Comparison of ENCODE assay signal across 1 cellular context in the genomic region with DNA sequence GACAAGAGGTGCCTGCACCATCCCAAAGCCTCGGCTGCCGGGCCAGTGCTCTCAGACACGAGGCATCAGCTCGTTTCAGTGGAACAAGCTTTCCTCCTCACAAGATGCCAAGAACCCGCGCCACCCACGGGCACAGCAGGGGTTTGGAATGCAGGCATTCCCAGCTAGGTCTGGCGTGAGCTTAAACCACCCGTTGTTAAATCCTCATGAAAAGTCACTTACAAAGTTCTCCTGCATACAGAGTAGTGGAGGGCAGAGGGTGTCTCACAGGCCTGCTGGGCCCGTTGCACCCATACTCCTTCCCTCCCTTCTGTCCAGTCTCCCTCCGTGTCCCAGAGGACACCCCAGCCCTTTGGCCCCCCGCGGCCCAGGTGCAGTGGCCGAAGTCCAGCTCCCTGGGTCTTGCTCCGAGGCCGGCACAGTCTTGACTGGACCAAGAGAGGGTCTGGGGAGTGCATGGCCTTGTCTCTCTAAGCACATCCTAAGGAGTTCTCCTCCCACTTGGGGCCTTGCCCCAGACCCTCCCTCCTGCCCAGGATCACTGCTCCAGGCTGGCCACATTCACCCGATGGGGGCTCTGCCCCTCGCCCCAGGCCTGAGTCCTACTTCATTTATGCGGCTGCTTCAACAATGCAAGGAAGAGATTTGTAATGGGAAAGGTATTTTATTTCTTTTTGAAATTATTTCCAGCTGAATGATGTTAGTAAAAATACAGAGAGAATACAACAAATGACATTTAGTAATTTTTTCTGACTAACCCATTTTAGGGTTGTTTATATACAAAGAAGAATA.
TF ChIP-seq lines count a peak whose summit lies in the region.

No MANE protein-coding gene starts in this region.

TF ChIP-seq in HepG2, 621 proteins besides CTCF, POLR2A, EP300 and RAD21:
- TF ChIP-seq, protein P1, sequence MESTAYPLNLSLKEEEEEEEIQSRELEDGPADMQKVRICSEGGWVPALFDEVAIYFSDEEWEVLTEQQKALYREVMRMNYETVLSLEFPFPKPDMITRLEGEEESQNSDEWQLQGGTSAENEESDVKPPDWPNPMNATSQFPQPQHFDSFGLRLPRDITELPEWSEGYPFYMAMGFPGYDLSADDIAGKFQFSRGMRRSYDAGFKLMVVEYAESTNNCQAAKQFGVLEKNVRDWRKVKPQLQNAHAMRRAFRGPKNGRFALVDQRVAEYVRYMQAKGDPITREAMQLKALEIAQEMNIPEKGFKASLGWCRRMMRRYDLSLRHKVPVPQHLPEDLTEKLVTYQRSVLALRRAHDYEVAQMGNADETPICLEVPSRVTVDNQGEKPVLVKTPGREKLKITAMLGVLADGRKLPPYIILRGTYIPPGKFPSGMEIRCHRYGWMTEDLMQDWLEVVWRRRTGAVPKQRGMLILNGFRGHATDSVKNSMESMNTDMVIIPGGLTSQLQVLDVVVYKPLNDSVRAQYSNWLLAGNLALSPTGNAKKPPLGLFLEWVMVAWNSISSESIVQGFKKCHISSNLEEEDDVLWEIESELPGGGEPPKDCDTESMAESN (CRISPR knock-in tag; conservative IDR thresholded peaks at IDR 0.05), result no peak
- TF ChIP-seq, protein P2, sequence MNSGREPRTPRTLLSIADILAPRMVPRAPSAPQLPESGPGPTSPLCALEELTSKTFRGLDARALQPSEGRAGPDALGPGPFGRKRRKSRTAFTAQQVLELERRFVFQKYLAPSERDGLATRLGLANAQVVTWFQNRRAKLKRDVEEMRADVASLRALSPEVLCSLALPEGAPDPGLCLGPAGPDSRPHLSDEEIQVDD (CRISPR knock-in tag; IDR thresholded peaks at IDR 0.05; ENCODE audit: borderline replicate concordance), result no peak
- TF ChIP-seq ZNF326 (CRISPR knock-in tag; IDR thresholded peaks at IDR 0.05; ENCODE audit: borderline replicate concordance) (no peak), NFIC (IDR thresholded peaks at IDR 0.05; ENCODE audit: low read length) (no peak), SP140L (CRISPR knock-in tag; IDR thresholded peaks at IDR 0.05; ENCODE audit: borderline replicate concordance) (no peak)
- TF ChIP-seq, protein P3, sequence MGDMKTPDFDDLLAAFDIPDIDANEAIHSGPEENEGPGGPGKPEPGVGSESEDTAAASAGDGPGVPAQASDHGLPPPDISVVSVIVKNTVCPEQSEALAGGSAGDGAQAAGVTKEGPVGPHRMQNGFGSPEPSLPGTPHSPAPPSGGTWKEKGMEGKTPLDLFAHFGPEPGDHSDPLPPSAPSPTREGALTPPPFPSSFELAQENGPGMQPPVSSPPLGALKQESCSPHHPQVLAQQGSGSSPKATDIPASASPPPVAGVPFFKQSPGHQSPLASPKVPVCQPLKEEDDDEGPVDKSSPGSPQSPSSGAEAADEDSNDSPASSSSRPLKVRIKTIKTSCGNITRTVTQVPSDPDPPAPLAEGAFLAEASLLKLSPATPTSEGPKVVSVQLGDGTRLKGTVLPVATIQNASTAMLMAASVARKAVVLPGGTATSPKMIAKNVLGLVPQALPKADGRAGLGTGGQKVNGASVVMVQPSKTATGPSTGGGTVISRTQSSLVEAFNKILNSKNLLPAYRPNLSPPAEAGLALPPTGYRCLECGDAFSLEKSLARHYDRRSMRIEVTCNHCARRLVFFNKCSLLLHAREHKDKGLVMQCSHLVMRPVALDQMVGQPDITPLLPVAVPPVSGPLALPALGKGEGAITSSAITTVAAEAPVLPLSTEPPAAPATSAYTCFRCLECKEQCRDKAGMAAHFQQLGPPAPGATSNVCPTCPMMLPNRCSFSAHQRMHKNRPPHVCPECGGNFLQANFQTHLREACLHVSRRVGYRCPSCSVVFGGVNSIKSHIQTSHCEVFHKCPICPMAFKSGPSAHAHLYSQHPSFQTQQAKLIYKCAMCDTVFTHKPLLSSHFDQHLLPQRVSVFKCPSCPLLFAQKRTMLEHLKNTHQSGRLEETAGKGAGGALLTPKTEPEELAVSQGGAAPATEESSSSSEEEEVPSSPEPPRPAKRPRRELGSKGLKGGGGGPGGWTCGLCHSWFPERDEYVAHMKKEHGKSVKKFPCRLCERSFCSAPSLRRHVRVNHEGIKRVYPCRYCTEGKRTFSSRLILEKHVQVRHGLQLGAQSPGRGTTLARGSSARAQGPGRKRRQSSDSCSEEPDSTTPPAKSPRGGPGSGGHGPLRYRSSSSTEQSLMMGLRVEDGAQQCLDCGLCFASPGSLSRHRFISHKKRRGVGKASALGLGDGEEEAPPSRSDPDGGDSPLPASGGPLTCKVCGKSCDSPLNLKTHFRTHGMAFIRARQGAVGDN (CRISPR knock-in tag; IDR thresholded peaks at IDR 0.05), result peak; percentile 24; the same call in 1 of the 2 replicates
- TF ChIP-seq, protein P4, sequence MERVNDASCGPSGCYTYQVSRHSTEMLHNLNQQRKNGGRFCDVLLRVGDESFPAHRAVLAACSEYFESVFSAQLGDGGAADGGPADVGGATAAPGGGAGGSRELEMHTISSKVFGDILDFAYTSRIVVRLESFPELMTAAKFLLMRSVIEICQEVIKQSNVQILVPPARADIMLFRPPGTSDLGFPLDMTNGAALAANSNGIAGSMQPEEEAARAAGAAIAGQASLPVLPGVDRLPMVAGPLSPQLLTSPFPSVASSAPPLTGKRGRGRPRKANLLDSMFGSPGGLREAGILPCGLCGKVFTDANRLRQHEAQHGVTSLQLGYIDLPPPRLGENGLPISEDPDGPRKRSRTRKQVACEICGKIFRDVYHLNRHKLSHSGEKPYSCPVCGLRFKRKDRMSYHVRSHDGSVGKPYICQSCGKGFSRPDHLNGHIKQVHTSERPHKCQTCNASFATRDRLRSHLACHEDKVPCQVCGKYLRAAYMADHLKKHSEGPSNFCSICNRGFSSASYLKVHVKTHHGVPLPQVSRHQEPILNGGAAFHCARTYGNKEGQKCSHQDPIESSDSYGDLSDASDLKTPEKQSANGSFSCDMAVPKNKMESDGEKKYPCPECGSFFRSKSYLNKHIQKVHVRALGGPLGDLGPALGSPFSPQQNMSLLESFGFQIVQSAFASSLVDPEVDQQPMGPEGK (CRISPR knock-in tag; IDR thresholded peaks at IDR 0.05), result no peak
